8 cellular contexts compared by ENCODE assay signal in genomic region chr20:38893485-38894090, GRCh38. TPM values are rescaled to one million over a fixed set of nuclear protein-coding genes. Genes with fewer than 3 reads are reported as not detected.
A peak's percentile ranks its signal among the peaks of the same experiment; 100 is the strongest.
DNase-seq lines count a peak whose midpoint lies in the region; ATAC-seq and TF ChIP-seq lines count a peak whose summit lies in the region.

No MANE protein-coding gene starts in this region.

- H3K27ac Mint-ChIP-seq in activated CD4-positive, alpha-beta memory T cell treated with anti-CD3 and anti-CD28 coated beads for 36 hours: peak overlapping the region; percentile 88

- peak; percentile 45 to 97 (median 93) for TF ChIP-seq CTCF in dorsolateral prefrontal cortex (IDR thresholded peaks at IDR 0.05 in 54 of 56, conservative IDR thresholded peaks at IDR 0.05 in 2 of 56; ENCODE audit: low read depth in 1 of 56, partially characterized antibody in 56 of 56)

- peak overlapping the region; percentile 58 to 100 (median 99) for H3K27ac ChIP-seq in dorsolateral prefrontal cortex

- H3K9me3 Mint-ChIP-seq in activated CD4-positive, alpha-beta memory T cell treated with anti-CD3 and anti-CD28 coated beads for 36 hours: no peaks in the 10 kb centered on the region

- peak; percentile 54 for ATAC-seq in HG03097 (IDR thresholded peaks at IDR 0.05; ENCODE audit: low FRiP score, unreplicated experiment)

- CTCF ChIA-PET in activated CD4-positive, alpha-beta memory T cell treated with anti-CD3 and anti-CD28 coated beads for 36 hours (lab: Charles Lee): interaction anchor here (0.7 to 5.3 kb wide), 40 partner anchors 11 to 285 kb away, joined by 3 to 67 read pairs (median 4); partner anchors contain the start of genes ACTR5, FAM83D, PPP1R16B and SLC32A1

- peak; percentile 68 for DNase-seq in DMS 273 (lab: John Stamatoyannopoulos, UW; ENCODE audit: unreplicated experiment)
- no peak for DNase-seq in DMS 273 treated with DMSO at 0.1 percent for 48 hours (lab: John Stamatoyannopoulos, UW)
- peak; percentile 54 for DNase-seq in NCI-H526 treated with DMSO at 0.1 percent for 48 hours (lab: John Stamatoyannopoulos, UW)
- DNase-seq in activated CD4-positive, alpha-beta memory T cell treated with anti-CD3 and anti-CD28 coated beads for 36 hours: peak; percentile 89
- DNase-seq in dorsolateral prefrontal cortex: peak; percentile 76 to 89 (median 82)
- peak; percentile 52 to 67 for DNase-seq in lung microvascular endothelial cell (ENCODE audit: low read depth in 2 of 2)
- peak; percentile 59 to 75 for DNase-seq in stimulated activated CD8-positive, alpha-beta memory T cell treated with anti-CD3 and anti-CD28 coated beads, Interleukin-2, amount 100 ng/mL, for 48 hours (ENCODE audit: low read depth in 2 of 2)

- no peaks in the 10 kb centered on the region for H3K27me3 Mint-ChIP-seq in activated CD4-positive, alpha-beta memory T cell treated with anti-CD3 and anti-CD28 coated beads for 36 hours

- peaks cover 61% of the 10 kb centered on the region for H3K4me1 Mint-ChIP-seq in activated CD4-positive, alpha-beta memory T cell treated with anti-CD3 and anti-CD28 coated beads for 36 hours (ENCODE audit: low read depth)

- intact Hi-C loops in activated CD4-positive, alpha-beta memory T cell treated with anti-CD3 and anti-CD28 coated beads for 36 hours (cut with micrococcal nuclease): loop anchor here (2.0 kb wide), 5 partner anchors 61 to 247 kb away; partner anchors contain the start of gene ACTR5
- intact Hi-C loops in dorsolateral prefrontal cortex (cut with DNase I): loop anchor here (2.0 to 5.0 kb wide), 4 partner anchors 87 to 246 kb away; partner anchors contain the start of gene ACTR5 (in 1 of the 2)

- H3K4me3 ChIP-seq in dorsolateral prefrontal cortex: peak overlapping the region in 29 of 59 donors; percentile 3 to 39 (median 23)

- no peaks in the 10 kb centered on the region for H3K27me3 ChIP-seq in dorsolateral prefrontal cortex

- H3K4me3 Mint-ChIP-seq in activated CD4-positive, alpha-beta memory T cell treated with anti-CD3 and anti-CD28 coated beads for 36 hours: peak overlapping the region; percentile 42

- H3K36me3 Mint-ChIP-seq in activated CD4-positive, alpha-beta memory T cell treated with anti-CD3 and anti-CD28 coated beads for 36 hours: peaks cover 37% of the 10 kb centered on the region

- POLR2A ChIA-PET in activated CD4-positive, alpha-beta memory T cell treated with anti-CD3 and anti-CD28 coated beads for 36 hours (lab: Charles Lee): interaction anchor here (1.3 to 3.6 kb wide), 4 partner anchors 20 to 145 kb away, joined by 3 to 28 read pairs (median 10); partner anchors contain the start of genes ACTR5 and PPP1R16B

RNA-seq across cellular contexts. Expression of gene FAM83D, which starts 32.6 kb away (rescaled TPM):
- total RNA-seq in activated CD4-positive, alpha-beta memory T cell treated with anti-CD3 and anti-CD28 coated beads for 36 hours: 10 to 100 TPM; 11.1 to 11.2 TPM
- total RNA-seq in dorsolateral prefrontal cortex (1 to 10 TPM in 119 of 120 experiments, under 1 TPM in 1; 0.95 to 5.1 (median 2.4) TPM), lung microvascular endothelial cell (24.2 TPM in 2 replicates)
